Comparison of ENCODE assay signal across 24 cellular contexts in the genomic region with DNA sequence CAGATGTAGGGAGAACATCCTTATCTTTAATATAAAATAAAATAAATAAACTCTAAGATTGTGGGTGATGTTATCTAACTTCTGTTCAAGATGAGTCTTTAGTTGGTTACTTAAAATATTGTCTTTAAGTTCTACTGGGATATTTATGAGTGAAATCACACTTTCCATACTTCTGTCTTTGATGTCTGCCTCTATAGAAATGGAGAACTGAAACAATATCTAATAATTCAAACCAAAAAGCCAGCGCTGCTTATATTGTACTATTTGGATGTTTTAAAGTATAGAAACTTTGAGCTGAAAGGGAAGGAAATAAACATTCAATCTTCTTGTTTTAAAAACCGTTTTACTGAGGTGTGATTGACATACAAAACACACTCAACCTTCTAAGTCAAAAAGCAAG.
DNase-seq lines count a peak whose midpoint lies in the region; ATAC-seq and TF ChIP-seq lines count a peak whose summit lies in the region.
"Had no signal": no experiment of that assay in that cellular context is flagged by ENCODE, and none has a peak within 500 bp of the region (broad histone marks: within the 10 kb centered on the region; RNA-seq: fewer than 3 reads in every experiment).

No MANE protein-coding gene starts in this region.

- no peak overlapping the region for H3K4me3 ChIP-seq in DOHH2 (ENCODE audit: low read length)
- H3K4me3 ChIP-seq: A549, GM23338, HAP-1 had no signal

- H3K9me3 ChIP-seq in DOHH2 (ENCODE audit: control insufficient read depth, insufficient read depth, low read length) = no peaks in the 10 kb centered on the region
- H3K9me3 ChIP-seq: A549, HAP-1 had no signal

- H3K36me3 ChIP-seq in DOHH2 (ENCODE audit: control insufficient read depth, low read length) = no peaks in the 10 kb centered on the region
- H3K36me3 ChIP-seq: HAP-1 had no signal

- no peak overlapping the region for H3K27ac Mint-ChIP-seq in memory B cell
- H3K27ac Mint-ChIP-seq: CD4-positive, alpha-beta T cell; GM23338 had no signal

- H3K36me3 Mint-ChIP-seq in memory B cell = peaks cover 2% of the 10 kb centered on the region

- H3K27me3 ChIP-seq in DOHH2 (ENCODE audit: control insufficient read depth, low read length) = no peaks in the 10 kb centered on the region

- DNase-seq in MV-4-11 (lab: John Stamatoyannopoulos, UW) = peak; percentile 60
- DNase-seq in memory B cell (ENCODE audit: low spot score in 2 of 2) = no peak
- no peak for DNase-seq in NCI-H748 treated with DMSO at 0.1 percent for 48 hours (lab: John Stamatoyannopoulos, UW)
- DNase-seq in NCI-H748 (lab: John Stamatoyannopoulos, UW; ENCODE audit: unreplicated experiment) = no peak
- DNase-seq in HK-2 (ENCODE audit: unreplicated experiment) = no peak
- DNase-seq: CD4-positive, alpha-beta T cell; COR-L47; DMS79; Karpas-422; NCI-H1048; NCI-H1417 treated with DMSO at 0.1 percent for 48 hours; NCI-H1930; NCI-H2227 treated with DMSO at 0.1 percent for 48 hours; NCI-H510A; NCI-H774; NK-92 treated with Interleukin-12 subunit alpha and Interleukin-12 subunit beta, amount 100 ng/mL, for 24 hours; PC-3; Right ventricle myocardium superior had no signal

- no peaks in the 10 kb centered on the region for H4K20me1 ChIP-seq in DOHH2 (ENCODE audit: control insufficient read depth, insufficient read depth, low read depth, low read length)

- no peak overlapping the region for H3K4me3 Mint-ChIP-seq in memory B cell
- H3K4me3 Mint-ChIP-seq: CD4-positive, alpha-beta T cell; GM23338 had no signal

- H3K27ac ChIP-seq in DOHH2 (ENCODE audit: low read depth, low read length) = peak overlapping the region; percentile 38
- H3K27ac ChIP-seq: A549 had no signal

- H3K27me3 Mint-ChIP-seq in memory B cell = no peaks in the 10 kb centered on the region
- H3K27me3 Mint-ChIP-seq: CD4-positive, alpha-beta T cell had no signal

- ATAC-seq in GM18868 (IDR thresholded peaks at IDR 0.05; ENCODE audit: unreplicated experiment) (peak; percentile 56), memory B cell (ENCODE audit: low read depth) (peak; percentile 37), HG03159 (IDR thresholded peaks at IDR 0.05; ENCODE audit: unreplicated experiment) (no peak)
- ATAC-seq: A549, GM23338, PC-3 had no signal

- H3F3A ChIP-seq in DOHH2 (ENCODE audit: control insufficient read depth, insufficient read depth) = no peaks in the 10 kb centered on the region; the same call in 1 of the 2 replicates

- H3K9me3 Mint-ChIP-seq in memory B cell = no peaks in the 10 kb centered on the region
- H3K9me3 Mint-ChIP-seq: CD4-positive, alpha-beta T cell; GM23338 had no signal

- no peaks in the 10 kb centered on the region for H3K79me2 ChIP-seq in DOHH2 (ENCODE audit: control insufficient read depth, low read length)

- H3K4me1 ChIP-seq in DOHH2 (ENCODE audit: control insufficient read depth, low read length) = peaks cover 45% of the 10 kb centered on the region
- H3K4me1 ChIP-seq: A549, HAP-1 had no signal

- no peak for TF ChIP-seq CTCF in DOHH2 (IDR thresholded peaks at IDR 0.05; ENCODE audit: low read depth, low read length, poor library complexity, severe bottlenecking)

- H3K4me1 Mint-ChIP-seq in memory B cell = peaks cover 27% of the 10 kb centered on the region

- H3K9me2 ChIP-seq in DOHH2 (replicated peaks; ENCODE audit: control insufficient read depth, low read length) = no peaks in the 10 kb centered on the region

- peak overlapping the region; percentile 32 for H3K4me2 ChIP-seq in DOHH2 (ENCODE audit: low read length)
- H3K4me2 ChIP-seq: A549, GM23338 had no signal
